1 cellular context compared by ENCODE assay signal in the genomic region with DNA sequence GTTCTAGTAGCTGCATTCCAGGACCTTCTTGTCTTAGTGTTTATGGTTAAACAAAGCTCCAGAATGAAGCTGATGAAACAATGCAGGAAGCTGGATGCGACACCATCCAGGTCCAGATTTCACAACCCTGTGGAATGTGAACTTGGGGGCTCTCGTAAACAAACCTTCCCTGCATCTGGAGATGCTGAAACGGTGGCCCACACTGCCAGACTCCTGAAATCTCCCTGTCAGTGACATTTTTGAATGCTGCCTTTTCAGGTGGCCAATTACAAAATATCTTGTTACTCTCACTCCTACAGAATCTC.
A peak's percentile ranks its signal among the peaks of the same experiment; 100 is the strongest.
TF ChIP-seq lines count a peak whose summit lies in the region.

No MANE protein-coding gene starts in this region.

TF ChIP-seq in HepG2, 621 proteins besides CTCF, POLR2A, EP300 and RAD21 (continued from another document):
- peak; percentile 67 for TF ChIP-seq ZBTB26 (CRISPR knock-in tag; IDR thresholded peaks at IDR 0.05; ENCODE audit: borderline replicate concordance)
- peak; percentile 30; the same call in 1 of the 2 replicates for TF ChIP-seq SALL1 (CRISPR knock-in tag; IDR thresholded peaks at IDR 0.05)
- no peak for TF ChIP-seq ZSCAN29 (CRISPR knock-in tag; conservative IDR thresholded peaks at IDR 0.05)
- TF ChIP-seq RAD51 (IDR thresholded peaks at IDR 0.05; ENCODE audit: borderline replicate concordance) = no peak
- no peak for TF ChIP-seq ZFP82 (CRISPR knock-in tag; IDR thresholded peaks at IDR 0.05; ENCODE audit: borderline replicate concordance)
- TF ChIP-seq MAFG (CRISPR knock-in tag; IDR thresholded peaks at IDR 0.05) = no peak
- no peak for TF ChIP-seq ATF7 (IDR thresholded peaks at IDR 0.05)
- no peak for TF ChIP-seq ATF7 (CRISPR knock-in tag; IDR thresholded peaks at IDR 0.05)
- TF ChIP-seq HNF4A (CRISPR knock-in tag; IDR thresholded peaks at IDR 0.05) = peak; percentile 43
- TF ChIP-seq, protein P1, sequence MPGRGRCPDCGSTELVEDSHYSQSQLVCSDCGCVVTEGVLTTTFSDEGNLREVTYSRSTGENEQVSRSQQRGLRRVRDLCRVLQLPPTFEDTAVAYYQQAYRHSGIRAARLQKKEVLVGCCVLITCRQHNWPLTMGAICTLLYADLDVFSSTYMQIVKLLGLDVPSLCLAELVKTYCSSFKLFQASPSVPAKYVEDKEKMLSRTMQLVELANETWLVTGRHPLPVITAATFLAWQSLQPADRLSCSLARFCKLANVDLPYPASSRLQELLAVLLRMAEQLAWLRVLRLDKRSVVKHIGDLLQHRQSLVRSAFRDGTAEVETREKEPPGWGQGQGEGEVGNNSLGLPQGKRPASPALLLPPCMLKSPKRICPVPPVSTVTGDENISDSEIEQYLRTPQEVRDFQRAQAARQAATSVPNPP (CRISPR knock-in tag; IDR thresholded peaks at IDR 0.05) = no peak
- TF ChIP-seq ZSCAN21 (CRISPR knock-in tag; IDR thresholded peaks at IDR 0.05; ENCODE audit: borderline replicate concordance) = no peak
- no peak for TF ChIP-seq TCF7L2 (IDR thresholded peaks at IDR 0.05; ENCODE audit: low read depth, low read length)
- TF ChIP-seq MED13 (CRISPR knock-in tag; IDR thresholded peaks at IDR 0.05) = no peak
- TF ChIP-seq GLI4 (CRISPR knock-in tag; IDR thresholded peaks at IDR 0.05; ENCODE audit: borderline replicate concordance) = no peak
- no peak for TF ChIP-seq TMF1 (CRISPR knock-in tag; IDR thresholded peaks at IDR 0.05; ENCODE audit: low read depth)
- TF ChIP-seq GZF1 (CRISPR knock-in tag; IDR thresholded peaks at IDR 0.05) = no peak
- no peak for TF ChIP-seq RFX3 (CRISPR knock-in tag; IDR thresholded peaks at IDR 0.05)
- TF ChIP-seq, protein P2, sequence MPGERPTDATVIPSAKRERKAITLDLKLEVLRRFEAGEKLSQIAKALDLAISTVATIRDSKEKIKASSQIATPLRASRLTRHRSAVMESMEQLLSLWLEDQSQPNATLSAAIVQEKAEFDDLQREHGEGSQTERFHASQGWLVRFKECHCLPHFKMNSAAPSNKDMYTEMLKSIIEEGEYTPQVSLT (CRISPR knock-in tag; IDR thresholded peaks at IDR 0.05; ENCODE audit: borderline replicate concordance, low read depth) = no peak
- TF ChIP-seq MXI1 (IDR thresholded peaks at IDR 0.05; ENCODE audit: borderline replicate concordance, low read depth, low read length) = no peak
- no peak for TF ChIP-seq SATB2 (CRISPR knock-in tag; IDR thresholded peaks at IDR 0.05)
- TF ChIP-seq, protein P3, sequence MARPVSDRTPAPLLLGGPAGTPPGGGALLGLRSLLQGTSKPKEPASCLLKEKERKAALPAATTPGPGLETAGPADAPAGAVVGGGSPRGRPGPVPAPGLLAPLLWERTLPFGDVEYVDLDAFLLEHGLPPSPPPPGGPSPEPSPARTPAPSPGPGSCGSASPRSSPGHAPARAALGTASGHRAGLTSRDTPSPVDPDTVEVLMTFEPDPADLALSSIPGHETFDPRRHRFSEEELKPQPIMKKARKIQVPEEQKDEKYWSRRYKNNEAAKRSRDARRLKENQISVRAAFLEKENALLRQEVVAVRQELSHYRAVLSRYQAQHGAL (CRISPR knock-in tag; IDR thresholded peaks at IDR 0.05; ENCODE audit: not compliant biosample characterization) = no peak
- TF ChIP-seq, protein P4, sequence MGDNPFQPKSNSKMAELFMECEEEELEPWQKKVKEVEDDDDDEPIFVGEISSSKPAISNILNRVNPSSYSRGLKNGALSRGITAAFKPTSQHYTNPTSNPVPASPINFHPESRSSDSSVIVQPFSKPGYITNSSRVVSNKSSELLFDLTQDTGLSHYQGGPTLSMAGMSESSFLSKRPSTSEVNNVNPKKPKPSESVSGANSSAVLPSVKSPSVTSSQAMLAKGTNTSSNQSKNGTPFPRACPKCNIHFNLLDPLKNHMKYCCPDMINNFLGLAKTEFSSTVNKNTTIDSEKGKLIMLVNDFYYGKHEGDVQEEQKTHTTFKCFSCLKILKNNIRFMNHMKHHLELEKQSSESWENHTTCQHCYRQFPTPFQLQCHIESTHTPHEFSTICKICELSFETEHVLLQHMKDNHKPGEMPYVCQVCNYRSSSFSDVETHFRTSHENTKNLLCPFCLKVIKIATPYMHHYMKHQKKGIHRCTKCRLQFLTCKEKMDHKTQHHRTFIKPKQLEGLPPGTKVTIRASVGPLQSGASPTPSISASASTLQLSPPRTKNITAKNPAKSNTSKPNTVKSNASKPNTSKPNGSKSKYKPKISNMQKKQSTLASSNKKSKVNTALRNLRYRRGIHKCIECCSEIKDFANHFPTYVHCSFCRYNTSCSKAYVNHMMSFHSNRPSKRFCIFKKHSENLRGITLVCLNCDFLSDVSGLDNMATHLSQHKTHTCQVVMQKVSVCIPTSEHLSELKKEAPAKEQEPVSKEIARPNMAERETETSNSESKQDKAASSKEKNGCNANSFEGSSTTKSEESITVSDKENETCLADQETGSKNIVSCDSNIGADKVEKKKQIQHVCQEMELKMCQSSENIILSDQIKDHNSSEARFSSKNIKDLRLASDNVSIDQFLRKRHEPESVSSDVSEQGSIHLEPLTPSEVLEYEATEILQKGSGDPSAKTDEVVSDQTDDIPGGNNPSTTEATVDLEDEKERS (CRISPR knock-in tag; IDR thresholded peaks at IDR 0.05) = no peak
- no peak for TF ChIP-seq ZNF333 (CRISPR knock-in tag; IDR thresholded peaks at IDR 0.05; ENCODE audit: borderline replicate concordance)
